ENCODE assay signal across 25 cellular contexts in the genomic region with DNA sequence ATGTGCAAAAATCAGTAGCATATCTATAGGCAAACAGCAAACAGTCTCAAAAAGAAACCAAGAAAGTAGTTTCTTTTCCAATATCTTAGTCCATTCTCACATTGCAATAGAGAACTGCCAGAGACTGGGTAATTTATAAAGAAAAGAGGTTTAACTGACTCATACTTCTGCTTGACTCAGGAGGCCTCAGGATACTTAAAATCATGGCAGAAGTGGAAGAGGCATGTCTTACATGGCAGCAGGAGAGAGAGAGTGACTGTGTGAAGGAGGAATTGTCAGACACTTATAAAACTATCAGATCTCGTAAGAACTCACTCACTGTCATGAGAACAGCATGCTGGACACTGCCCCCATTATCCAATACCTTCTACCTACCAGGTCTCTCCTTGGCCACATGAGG.
"Had no signal": no experiment of that assay in that cellular context is flagged by ENCODE, and none has a peak within 500 bp of the region (broad histone marks: within the 10 kb centered on the region; RNA-seq: fewer than 3 reads in every experiment).

No MANE protein-coding gene starts in this region.

- H3K4me3 ChIP-seq: left lung, lower lobe of right lung, mucosa of descending colon, ovary, right atrium auricular region, right lobe of liver, stomach, testis, thyroid gland, transverse colon, upper lobe of left lung, vagina had no signal

- H3K9me3 ChIP-seq: mucosa of descending colon, ovary, right atrium auricular region, right lobe of liver, testis, thyroid gland, upper lobe of left lung, vagina had no signal

- DNase-seq: hypothalamus; immature natural killer cell; kidney; left colon; left lung; lower lobe of right lung; mesendoderm; mucosa of descending colon; naive thymus-derived CD4-positive, alpha-beta T cell; ovary; right lobe of liver; stimulated activated CD4-positive, alpha-beta T cell treated with anti-CD3 and anti-CD28 coated beads, Interleukin-12 subunit alpha, Interleukin-12 subunit beta, amount 100 ng/mL, for 4 hours; stimulated activated CD4-positive, alpha-beta T cell treated with anti-CD3 and anti-CD28 coated beads, Interleukin-15, amount 100 ng/mL, for 24 hours; stimulated activated CD4-positive, alpha-beta T cell treated with anti-CD3 and anti-CD28 coated beads, Interleukin-2, amount 100 ng/mL, for 24 hours; stimulated activated CD4-positive, alpha-beta T cell treated with anti-CD3 and anti-CD28 coated beads, Interleukin-4, amount 100 ng/mL, for 1 hour; stimulated activated naive B cell treated with anti-CD40 and anti-IgM and Interleukin-4, amounts not matched to agents 10 μg/mL and 1 μg/mL and 100 μg/mL, for 72 hours; stimulated activated naive CD8-positive, alpha-beta T cell treated with anti-CD3 and anti-CD28 coated beads, Interleukin-15, Interleukin-2, amounts not matched to agents 100 U/mL and 50 U/mL, for 24 hours; stomach; testis; thyroid gland; transverse colon; upper lobe of left lung had no signal

- H3K27ac ChIP-seq: left lung, lower lobe of right lung, ovary, right atrium auricular region, right lobe of liver, stomach, testis, thyroid gland, transverse colon, upper lobe of left lung, vagina had no signal

- H3K36me3 ChIP-seq: left lung, lower lobe of right lung, ovary, right atrium auricular region, right lobe of liver, stomach, thyroid gland, transverse colon, upper lobe of left lung, vagina had no signal

- H3K4me1 ChIP-seq: left lung, lower lobe of right lung, right atrium auricular region, right lobe of liver, stomach, testis, thyroid gland, transverse colon, upper lobe of left lung, vagina had no signal

- H3K27me3 ChIP-seq: left lung, ovary, right atrium auricular region, right lobe of liver, stomach, testis, thyroid gland, transverse colon, upper lobe of left lung, vagina had no signal

- ATAC-seq: left colon; left lung; lower lobe of right lung; mucosa of descending colon; naive thymus-derived CD4-positive, alpha-beta T cell; natural killer cell treated with Interleukin-12 subunit alpha and Interleukin-12 subunit beta and Interleukin-15 and Interleukin-18, amount 100 ng/mL, for 72 hours; right lobe of liver; stimulated activated naive B cell treated with anti-CD40 and anti-IgM and Interleukin-4, amounts not matched to agents 10 μg/mL and 1 μg/mL and 100 μg/mL, for 72 hours; stimulated activated naive CD8-positive, alpha-beta T cell treated with anti-CD3 and anti-CD28 coated beads, Interleukin-15, Interleukin-2, amounts not matched to agents 100 U/mL and 50 U/mL, for 24 hours had no signal
